13 cellular contexts compared by ENCODE assay signal in genomic region chr11:80993561-80993960, GRCh38.
"Had no signal": no experiment of that assay in that cellular context is flagged by ENCODE, and none has a peak within 500 bp of the region (broad histone marks: within the 10 kb centered on the region; RNA-seq: fewer than 3 reads in every experiment).

No MANE protein-coding gene starts in this region.

- H3K4me3 ChIP-seq: breast epithelium, dorsolateral prefrontal cortex, heart left ventricle, right atrium auricular region had no signal

- H3K27me3 ChIP-seq: breast epithelium, dorsolateral prefrontal cortex, heart left ventricle, right atrium auricular region had no signal

- ATAC-seq: activated CD4-positive, CD25-positive, alpha-beta regulatory T cell treated with anti-CD3 and anti-CD28 coated beads, Interleukin-2, amount 50 U/mL, for 24 hours; esophagus mucosa; heart left ventricle; naive thymus-derived CD4-positive, alpha-beta T cell; T-helper 17 cell had no signal

- H3K9me3 ChIP-seq: breast epithelium, heart left ventricle, right atrium auricular region had no signal

- H3K36me3 ChIP-seq: breast epithelium, heart left ventricle, right atrium auricular region had no signal

- H3K27ac ChIP-seq: breast epithelium, dorsolateral prefrontal cortex, heart left ventricle, right atrium auricular region had no signal

- H3K4me1 ChIP-seq: breast epithelium, heart left ventricle, right atrium auricular region had no signal

- DNase-seq: amniotic stem cell; dorsolateral prefrontal cortex; foreskin melanocyte; heart left ventricle; kidney; naive thymus-derived CD4-positive, alpha-beta T cell; posterior cingulate gyrus; small intestine; T-helper 17 cell had no signal
